8 cellular contexts compared by ENCODE assay signal in genomic region chr2:137093116-137093515, GRCh38.
"Had no signal": no experiment of that assay in that cellular context is flagged by ENCODE, and none has a peak within 500 bp of the region (broad histone marks: within the 10 kb centered on the region; RNA-seq: fewer than 3 reads in every experiment).

No MANE protein-coding gene starts in this region.

- DNase-seq: GDM1, GF-D8 had no signal

- ATAC-seq: GM12878 had no signal

- H3K4me3 ChIP-seq: GM12878 had no signal

- FAIRE-seq: G401.6, GM12878, GM12891, GM12892, GM18507, GM19239 had no signal
